ENCODE assay signal across 23 cellular contexts in the genomic region with DNA sequence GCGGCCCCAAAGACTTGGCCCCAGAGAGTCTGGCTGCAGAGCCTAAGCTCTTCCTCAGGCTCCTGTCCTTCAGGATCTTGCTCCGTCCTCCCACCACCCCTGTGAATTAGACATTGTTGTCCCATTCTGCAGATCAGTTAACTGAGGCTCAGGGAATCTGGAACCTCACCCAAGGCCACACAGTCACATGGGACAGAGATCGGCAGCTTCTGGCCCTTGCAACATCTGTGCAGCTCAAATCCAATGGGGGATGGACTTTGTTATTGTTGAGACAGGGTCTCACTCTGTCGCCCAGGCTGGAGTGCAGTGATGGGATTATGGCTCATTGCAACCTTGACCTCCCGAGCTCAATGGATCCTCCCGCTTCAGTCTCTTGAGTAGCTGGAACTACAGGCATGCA. TPM values are rescaled to one million over a fixed set of nuclear protein-coding genes. Genes with fewer than 3 reads are reported as not detected.
"Had no signal": no experiment of that assay in that cellular context is flagged by ENCODE, and none has a peak within 500 bp of the region (broad histone marks: within the 10 kb centered on the region; RNA-seq: fewer than 3 reads in every experiment).

No MANE protein-coding gene starts in this region.

- H3K4me2 ChIP-seq: SK-N-SH had no signal

- H3K9ac ChIP-seq: SK-N-SH had no signal

- H3K27ac ChIP-seq: RWPE1 had no signal

- H3K9me3 ChIP-seq: SK-N-SH had no signal

- ATAC-seq: Panc1, PC-3 had no signal

- DNase-seq: KBM-7, MV-4-11, NCI-H1048, NCI-H1105, NCI-H1436 treated with DMSO at 0.1 percent for 48 hours, NCI-H1694, NCI-H187 treated with DMSO at 0.1 percent for 48 hours, NCI-H2029 treated with DMSO at 0.1 percent for 48 hours, NCI-H2171 treated with DMSO at 0.1 percent for 48 hours, NCI-H345, NCI-H446 treated with DMSO at 0.1 percent for 48 hours, NCI-H510A treated with DMSO at 0.1 percent for 48 hours, NCI-H526, PC-3, SHP77, SK-N-SH, SW 1271 had no signal

RNA-seq across cellular contexts. Expression of a gene that starts 23.9 kb away (rescaled TPM):
- total RNA-seq: LHCN-M2, MCF 10A had no signal
- polyA plus RNA-seq: IgD-negative memory B cell had no signal

RNA-seq across cellular contexts. Expression of a gene that starts 46.0 kb away (rescaled TPM):
- total RNA-seq: OCI-LY7 had no signal
- polyA plus RNA-seq: IgD-negative memory B cell had no signal
